1 cellular context compared by ENCODE assay signal in genomic region chr21:33924079-33924765, GRCh38.
A peak's percentile ranks its signal among the peaks of the same experiment; 100 is the strongest.
TF ChIP-seq lines count a peak whose summit lies in the region.

No MANE protein-coding gene starts in this region.

TF ChIP-seq in HepG2, 621 proteins besides CTCF, POLR2A, EP300 and RAD21 (continued from another document and continues in another):
- TF ChIP-seq ZBED4 (CRISPR knock-in tag; IDR thresholded peaks at IDR 0.05; ENCODE audit: borderline replicate concordance) (no peak), ZBTB49 (CRISPR knock-in tag; IDR thresholded peaks at IDR 0.05; ENCODE audit: borderline replicate concordance) (no peak), FOXK2 (IDR thresholded peaks at IDR 0.05) (no peak), ZNF580 (CRISPR knock-in tag; IDR thresholded peaks at IDR 0.05; ENCODE audit: borderline replicate concordance, low read depth) (0 out of 2 replicates have a peak, but pooled peaks have one; percentile 29), SMAD3 (CRISPR knock-in tag; IDR thresholded peaks at IDR 0.05) (0 out of 2 replicates have a peak, but pooled peaks have one; percentile 21), ZNF547 (CRISPR knock-in tag; IDR thresholded peaks at IDR 0.05) (no peak), FIP1L1 (IDR thresholded peaks at IDR 0.05; ENCODE audit: borderline replicate concordance, insufficient read depth, low read depth, low read length) (no peak), NR2F6 (IDR thresholded peaks at IDR 0.05) (no peak), NR2F6 (CRISPR knock-in tag; IDR thresholded peaks at IDR 0.05) (peak; percentile 43; the same call in 1 of the 2 replicates), FOSL2 (CRISPR knock-in tag; IDR thresholded peaks at IDR 0.05) (0 out of 2 replicates have a peak, but pooled peaks have one; percentile 21), FOXK1 (CRISPR knock-in tag; IDR thresholded peaks at IDR 0.05; ENCODE audit: borderline replicate concordance, low read depth) (0 out of 2 replicates have a peak, but pooled peaks have one; percentile 23), ZNF383 (CRISPR knock-in tag; IDR thresholded peaks at IDR 0.05; ENCODE audit: borderline replicate concordance) (no peak), ZNF501 (CRISPR knock-in tag; IDR thresholded peaks at IDR 0.05) (no peak), NFE2 (CRISPR knock-in tag; IDR thresholded peaks at IDR 0.05) (no peak), PAX8 (CRISPR knock-in tag; IDR thresholded peaks at IDR 0.05; ENCODE audit: borderline replicate concordance) (no peak), ZMAT3 (CRISPR knock-in tag; conservative IDR thresholded peaks at IDR 0.05) (no peak), PITX1 (CRISPR knock-in tag; IDR thresholded peaks at IDR 0.05) (no peak), ZNF607 (CRISPR knock-in tag; IDR thresholded peaks at IDR 0.05; ENCODE audit: borderline replicate concordance) (no peak), ZNF747 (CRISPR knock-in tag; IDR thresholded peaks at IDR 0.05; ENCODE audit: borderline replicate concordance) (no peak), ZNF792 (CRISPR knock-in tag; IDR thresholded peaks at IDR 0.05) (peak; percentile 46; the same call in 1 of the 2 replicates), TCF7 (IDR thresholded peaks at IDR 0.05; ENCODE audit: low read depth) (no peak), ZNF569 (CRISPR knock-in tag; IDR thresholded peaks at IDR 0.05; ENCODE audit: borderline replicate concordance) (no peak), MYC (CRISPR knock-in tag; IDR thresholded peaks at IDR 0.05; ENCODE audit: borderline replicate concordance) (no peak), ZNF354B (CRISPR knock-in tag; IDR thresholded peaks at IDR 0.05) (no peak), RXRB (CRISPR knock-in tag; IDR thresholded peaks at IDR 0.05; ENCODE audit: borderline replicate concordance) (peak; percentile 20; the same call in 1 of the 2 replicates), STAG1 (CRISPR knock-in tag; IDR thresholded peaks at IDR 0.05) (peak; percentile 99), ZNF672 (CRISPR knock-in tag; IDR thresholded peaks at IDR 0.05) (no peak), CREB3 (CRISPR knock-in tag; IDR thresholded peaks at IDR 0.05) (no peak), JARID2 (CRISPR knock-in tag; IDR thresholded peaks at IDR 0.05; ENCODE audit: insufficient replicate concordance) (no peak), RORA (CRISPR knock-in tag; IDR thresholded peaks at IDR 0.05) (no peak), WIZ (CRISPR knock-in tag; IDR thresholded peaks at IDR 0.05) (no peak), AKAP8 (CRISPR knock-in tag; IDR thresholded peaks at IDR 0.05) (no peak), ZBTB26 (CRISPR knock-in tag; IDR thresholded peaks at IDR 0.05; ENCODE audit: borderline replicate concordance) (peak; percentile 91), ZNF562 (CRISPR knock-in tag; IDR thresholded peaks at IDR 0.05; ENCODE audit: borderline replicate concordance) (no peak), ELF3 (CRISPR knock-in tag; IDR thresholded peaks at IDR 0.05) (peak; percentile 40; the same call in 1 of the 2 replicates), ZNF615 (CRISPR knock-in tag; IDR thresholded peaks at IDR 0.05; ENCODE audit: borderline replicate concordance) (no peak), ZNF576 (CRISPR knock-in tag; IDR thresholded peaks at IDR 0.05) (no peak), NFAT5 (CRISPR knock-in tag; IDR thresholded peaks at IDR 0.05) (no peak), UBTF (CRISPR knock-in tag; IDR thresholded peaks at IDR 0.05) (no peak), ZNF709 (CRISPR knock-in tag; IDR thresholded peaks at IDR 0.05) (no peak), ZNF225 (CRISPR knock-in tag; IDR thresholded peaks at IDR 0.05) (no peak), ZNF614 (CRISPR knock-in tag; IDR thresholded peaks at IDR 0.05; ENCODE audit: borderline replicate concordance) (0 out of 2 replicates have a peak, but pooled peaks have one; percentile 31), MYPOP (CRISPR knock-in tag; IDR thresholded peaks at IDR 0.05) (no peak), GATAD1 (CRISPR knock-in tag; IDR thresholded peaks at IDR 0.05) (peak; percentile 28; the same call in 1 of the 2 replicates), ZSCAN21 (CRISPR knock-in tag; IDR thresholded peaks at IDR 0.05; ENCODE audit: borderline replicate concordance) (no peak), MXD3 (CRISPR knock-in tag; IDR thresholded peaks at IDR 0.05) (0 out of 2 replicates have a peak, but pooled peaks have one; percentile 23)
